ENCODE assay signal across 23 cellular contexts in genomic region chr3:10335871-10336622, GRCh38. TPM values are rescaled to one million over a fixed set of nuclear protein-coding genes. Genes with fewer than 3 reads are reported as not detected.
"Had no signal": no experiment of that assay in that cellular context is flagged by ENCODE, and none has a peak within 500 bp of the region (broad histone marks: within the 10 kb centered on the region; RNA-seq: fewer than 3 reads in every experiment).

No MANE protein-coding gene starts in this region.

- FAIRE-seq: pancreas, urothelium cell line had no signal

- H3K27ac ChIP-seq: brain microvascular endothelial cell, coronary artery, gastroesophageal sphincter, heart left ventricle, pancreas, right lobe of liver, tibial artery, WERI-Rb-1 had no signal

- H3K4me3 ChIP-seq: coronary artery, gastroesophageal sphincter, heart left ventricle, pancreas, right lobe of liver, smooth muscle cell, tibial artery had no signal

- ATAC-seq: esophagus mucosa, gastroesophageal sphincter, heart left ventricle, left ventricle myocardium superior, pancreas, right lobe of liver had no signal

- H3K36me3 ChIP-seq: brain microvascular endothelial cell, gastroesophageal sphincter, heart left ventricle, pancreas, tibial artery, WERI-Rb-1 had no signal

- H3K27me3 ChIP-seq: pancreas, right lobe of liver had no signal

- H3K4me1 ChIP-seq: gastroesophageal sphincter, heart left ventricle, pancreas, right lobe of liver, tibial artery had no signal

- DNase-seq: activated CD4-positive, alpha-beta memory T cell treated with anti-CD3 and anti-CD28 coated beads, Interleukin-2, amount 10 ng/mL, durations not matched to agents 7 days and 5 days; activated CD4-positive, alpha-beta T cell treated with anti-CD3 and anti-CD28 coated beads for 1 hour; activated CD8-positive, alpha-beta memory T cell treated with anti-CD3 and anti-CD28 coated beads, Interleukin-2, amount 10 ng/mL, durations not matched to agents 7 days and 5 days; activated naive CD4-positive, alpha-beta T cell treated with anti-CD3 and anti-CD28 coated beads for 36 hours; activated T-cell treated with anti-CD3 and anti-CD28 coated beads, Interleukin-2, amount 50 U/mL, for 1 hour; aorta; brain microvascular endothelial cell; left ventricle myocardium superior; pancreas; stimulated activated CD4-positive, alpha-beta T cell treated with anti-CD3 and anti-CD28 coated beads, Interleukin-4, amount 100 ng/mL, for 1 hour; tibial artery; WERI-Rb-1 had no signal

- H3K9me3 ChIP-seq: gastroesophageal sphincter, heart left ventricle, pancreas, right lobe of liver, tibial artery had no signal

- H3K4me2 ChIP-seq: smooth muscle cell had no signal

- H3K36me3 Mint-ChIP-seq: activated CD8-positive, alpha-beta memory T cell treated with anti-CD3 and anti-CD28 coated beads, Interleukin-2, amount 10 ng/mL, durations not matched to agents 7 days and 5 days had no signal

- H3K4me3 Mint-ChIP-seq: activated CD4-positive, alpha-beta memory T cell treated with anti-CD3 and anti-CD28 coated beads, Interleukin-2, amount 10 ng/mL, durations not matched to agents 7 days and 5 days; activated CD8-positive, alpha-beta memory T cell treated with anti-CD3 and anti-CD28 coated beads, Interleukin-2, amount 10 ng/mL, durations not matched to agents 7 days and 5 days; activated naive CD4-positive, alpha-beta T cell treated with anti-CD3 and anti-CD28 coated beads for 36 hours; central memory CD8-positive, alpha-beta T cell; neural crest cell had no signal

- H3K27ac Mint-ChIP-seq: activated CD4-positive, alpha-beta memory T cell treated with anti-CD3 and anti-CD28 coated beads, Interleukin-2, amount 10 ng/mL, durations not matched to agents 7 days and 5 days; activated CD8-positive, alpha-beta memory T cell treated with anti-CD3 and anti-CD28 coated beads, Interleukin-2, amount 10 ng/mL, durations not matched to agents 7 days and 5 days; activated naive CD4-positive, alpha-beta T cell treated with anti-CD3 and anti-CD28 coated beads for 36 hours; activated T-helper 2 cell treated with anti-CD3 and anti-CD28 coated beads, Interferon-gamma antibody, Interleukin-2, Interleukin-4, amounts not matched to agents 10 μg/mL and 5 μg/mL and 100 μg/mL, durations not matched to agents 14 hours and 24 hours and 36 hours had no signal

- H3K9me3 Mint-ChIP-seq: activated CD4-positive, alpha-beta memory T cell treated with anti-CD3 and anti-CD28 coated beads, Interleukin-2, amount 10 ng/mL, durations not matched to agents 7 days and 5 days; activated naive CD4-positive, alpha-beta T cell treated with anti-CD3 and anti-CD28 coated beads for 36 hours; activated T-helper 2 cell treated with anti-CD3 and anti-CD28 coated beads, Interferon-gamma antibody, Interleukin-2, Interleukin-4, amounts not matched to agents 10 μg/mL and 5 μg/mL and 100 μg/mL, durations not matched to agents 14 hours and 24 hours and 36 hours; central memory CD8-positive, alpha-beta T cell; neural crest cell had no signal

- H3K4me1 Mint-ChIP-seq: central memory CD8-positive, alpha-beta T cell had no signal

RNA-seq across cellular contexts. Expression of gene GHRL, which starts 43.3 kb away (rescaled TPM):
- total RNA-seq: activated naive CD4-positive, alpha-beta T cell treated with anti-CD3 and anti-CD28 coated beads for 36 hours; kidney epithelial cell; left ventricle myocardium superior; smooth muscle cell had no signal
